In genomic region chr17:8162232-8162996, GRCh38 we compare ENCODE assay signal across 8 cellular contexts. TPM values are rescaled to one million over a fixed set of nuclear protein-coding genes. Genes with fewer than 3 reads are reported as not detected.
DNase-seq lines count a peak whose midpoint lies in the region; ATAC-seq and TF ChIP-seq lines count a peak whose summit lies in the region.

A gene with protein sequence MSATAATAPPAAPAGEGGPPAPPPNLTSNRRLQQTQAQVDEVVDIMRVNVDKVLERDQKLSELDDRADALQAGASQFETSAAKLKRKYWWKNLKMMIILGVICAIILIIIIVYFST (minus strand): TSS chr17:8162948. CDS start chr17:8162879, 69 bp downstream.

- in situ Hi-C loops in HAP-1 (cut with MboI; ENCODE audit: low sequenced_read_pairs) = loop anchor here (25.0 kb wide), 1 partner anchor 925 kb away; the partner anchor contains the start of genes DVL2, GABARAP and PHF23

- no TSS peak for BruUV-seq in Caco-2 (replicated peaks; lab: Mats Ljungman, UMichigan)
- no TSS peak for BruUV-seq in OCI-LY7 (replicated peaks; lab: Mats Ljungman, UMichigan)

- H3K9me2 ChIP-seq in OCI-LY7 (ENCODE audit: insufficient read depth, low read length) = no peaks in the 10 kb centered on the region

- peak within 1 kb of the TSS; percentile 83 for H3K4me3 Mint-ChIP-seq in Caco-2 (ENCODE audit: unreplicated experiment)
- H3K4me3 Mint-ChIP-seq in activated T-helper 17 cell treated with anti-CD3 and anti-CD28 coated beads, Interleukin-2, amount 50 U/mL, for 72 hours = peak within 1 kb of the TSS; percentile 94
- H3K4me3 Mint-ChIP-seq in natural killer cell treated with Interleukin-12 subunit alpha and Interleukin-12 subunit beta and Interleukin-15 and Interleukin-18, amount 100 ng/mL, for 72 hours = peak within 1 kb of the TSS; percentile 85

- no peaks in the 10 kb centered on the region for H3K36me3 ChIP-seq in Caco-2 (ENCODE audit: control insufficient read depth, insufficient read depth, low read length)
- peaks cover 37% of the 10 kb centered on the region for H3K36me3 ChIP-seq in HAP-1 (replicated peaks)
- H3K36me3 ChIP-seq in OCI-LY7 (ENCODE audit: insufficient read depth, low read length) = peaks cover 27% of the 10 kb centered on the region
- H3K36me3 ChIP-seq in subcutaneous abdominal adipose tissue (ENCODE audit: control insufficient read depth in 5 of 5, insufficient read depth in 5 of 5, low read length in 5 of 5) = peaks cover 2 to 29% (median 25%) of the 10 kb centered on the region in 5 donors

- ATAC-seq in activated T-helper 17 cell treated with anti-CD3 and anti-CD28 coated beads, Interleukin-2, amount 50 U/mL, for 72 hours (replicated peaks) = peak; percentile 59
- peak; percentile 79 to 86 for ATAC-seq in natural killer cell treated with Interleukin-12 subunit alpha and Interleukin-12 subunit beta and Interleukin-15 and Interleukin-18, amount 100 ng/mL, for 72 hours
- no peak for ATAC-seq in GM21529 (IDR thresholded peaks at IDR 0.05; ENCODE audit: unreplicated experiment)

- H3K79me2 ChIP-seq in OCI-LY7 (ENCODE audit: insufficient read depth, low read depth, low read length) = peaks cover 14% of the 10 kb centered on the region; the same call in 1 of the 2 replicates

- peak in 1 of 2 experiments; percentile 74 for DNase-seq in Caco-2
- DNase-seq in HAP-1 (ENCODE audit: low spot score in 2 of 2) = peak; percentile 49 to 80
- peak; percentile 80 for DNase-seq in OCI-LY7 (ENCODE audit: low spot score)
- DNase-seq in fibroblast of peridontal ligament (ENCODE audit: extremely low read depth) = peak; percentile 50
- DNase-seq in natural killer cell treated with Interleukin-12 subunit alpha and Interleukin-12 subunit beta and Interleukin-15 and Interleukin-18, amount 100 ng/mL, for 72 hours (ENCODE audit: low spot score) = peak; percentile 86

- H3K27me3 Mint-ChIP-seq in Caco-2 (ENCODE audit: insufficient read depth, unreplicated experiment) = no peaks in the 10 kb centered on the region
- H3K27me3 Mint-ChIP-seq in activated T-helper 17 cell treated with anti-CD3 and anti-CD28 coated beads, Interleukin-2, amount 50 U/mL, for 72 hours = no peaks in the 10 kb centered on the region
- no peaks in the 10 kb centered on the region for H3K27me3 Mint-ChIP-seq in natural killer cell treated with Interleukin-12 subunit alpha and Interleukin-12 subunit beta and Interleukin-15 and Interleukin-18, amount 100 ng/mL, for 72 hours

- peak within 1 kb of the TSS; percentile 74 for H3K4me2 ChIP-seq in OCI-LY7 (ENCODE audit: low read length)

- H3K9ac ChIP-seq in subcutaneous abdominal adipose tissue (ENCODE audit: low read length in 5 of 5) = peak within 1 kb of the TSS; percentile 77 to 99 (median 86)

- H3K4me1 ChIP-seq in Caco-2 (peaks cover 9% of the 10 kb centered on the region; the same call in 1 of the 2 replicates), HAP-1 (peaks cover 31% of the 10 kb centered on the region), OCI-LY7 (ENCODE audit: insufficient read depth, low read length, poor library complexity, severe bottlenecking) (peaks cover 45% of the 10 kb centered on the region), subcutaneous abdominal adipose tissue (ENCODE audit: control insufficient read depth in 5 of 5, insufficient read depth in 5 of 5, low read length in 5 of 5) (peaks cover 10 to 52% (median 46%) of the 10 kb centered on the region in 5 donors)

- POLR2A ChIA-PET in Caco-2 (lab: Charles Lee) = no interaction called here
- POLR2A ChIA-PET in OCI-LY7 (lab: Charles Lee) = no interaction called here

- H3K4me1 Mint-ChIP-seq in Caco-2 (ENCODE audit: low read depth, unreplicated experiment) = peaks cover 5% of the 10 kb centered on the region
- peaks cover 31% of the 10 kb centered on the region for H3K4me1 Mint-ChIP-seq in activated T-helper 17 cell treated with anti-CD3 and anti-CD28 coated beads, Interleukin-2, amount 50 U/mL, for 72 hours
- peaks cover 54% of the 10 kb centered on the region in 2 donors for H3K4me1 Mint-ChIP-seq in natural killer cell treated with Interleukin-12 subunit alpha and Interleukin-12 subunit beta and Interleukin-15 and Interleukin-18, amount 100 ng/mL, for 72 hours (ENCODE audit: low read depth in 2 of 2)

- intact Hi-C loops in Caco-2 (cut with micrococcal nuclease; ENCODE audit: unreplicated experiment) (no loop called here), OCI-LY7 (cut with micrococcal nuclease; ENCODE audit: unreplicated experiment) (no loop called here)

- peak within 1 kb of the TSS; percentile 76 for H2AFZ ChIP-seq in OCI-LY7 (ENCODE audit: low read length)

- H3K4me3 ChIP-seq in Caco-2 (ENCODE audit: low read depth, low read length) (peak within 1 kb of the TSS; percentile 81), HAP-1 (peak within 1 kb of the TSS; percentile 88), OCI-LY7 (ENCODE audit: low read depth, low read length, poor library complexity, severe bottlenecking) (peak within 1 kb of the TSS; percentile 91), subcutaneous abdominal adipose tissue (ENCODE audit: low read depth in 1 of 5, low read length in 5 of 5) (peak within 1 kb of the TSS; percentile 84 to 97 (median 92))

- H4K20me1 ChIP-seq in OCI-LY7 (ENCODE audit: insufficient read depth, low read length) = no peaks in the 10 kb centered on the region

- TF ChIP-seq CTCF in Caco-2 (IDR thresholded peaks at IDR 0.05; ENCODE audit: insufficient read depth in 1 of 2, low read depth in 1 of 2, low read length in 1 of 2, severe bottlenecking in 1 of 2, unreplicated experiment in 1 of 2) (no peak), OCI-LY7 (conservative IDR thresholded peaks at IDR 0.05; ENCODE audit: low read length) (no peak)

- peak within 1 kb of the TSS; percentile 93 for H3K27ac Mint-ChIP-seq in Caco-2 (ENCODE audit: unreplicated experiment)
- H3K27ac Mint-ChIP-seq in activated T-helper 17 cell treated with anti-CD3 and anti-CD28 coated beads, Interleukin-2, amount 50 U/mL, for 72 hours = peak within 1 kb of the TSS; percentile 90
- peak within 1 kb of the TSS; percentile 90 to 93 for H3K27ac Mint-ChIP-seq in natural killer cell treated with Interleukin-12 subunit alpha and Interleukin-12 subunit beta and Interleukin-15 and Interleukin-18, amount 100 ng/mL, for 72 hours

- CTCF ChIA-PET in Caco-2 (lab: Charles Lee) (no interaction called here), OCI-LY7 (lab: Charles Lee; ENCODE audit: unreplicated experiment) (no interaction called here)

- H3K27me3 ChIP-seq in Caco-2 (replicated peaks; ENCODE audit: control insufficient read depth, insufficient read depth, low read length) = no peaks in the 10 kb centered on the region
- no peaks in the 10 kb centered on the region for H3K27me3 ChIP-seq in HAP-1 (ENCODE audit: low read depth)
- no peaks in the 10 kb centered on the region for H3K27me3 ChIP-seq in subcutaneous abdominal adipose tissue (ENCODE audit: control insufficient read depth in 5 of 5, insufficient read depth in 4 of 5, low read length in 5 of 5)

- peaks cover 29% of the 10 kb centered on the region for H3K36me3 Mint-ChIP-seq in Caco-2 (ENCODE audit: insufficient read depth, unreplicated experiment)
- H3K36me3 Mint-ChIP-seq in activated T-helper 17 cell treated with anti-CD3 and anti-CD28 coated beads, Interleukin-2, amount 50 U/mL, for 72 hours (ENCODE audit: low read depth) = peaks cover 51% of the 10 kb centered on the region
- peaks cover 8% of the 10 kb centered on the region for H3K36me3 Mint-ChIP-seq in natural killer cell treated with Interleukin-12 subunit alpha and Interleukin-12 subunit beta and Interleukin-15 and Interleukin-18, amount 100 ng/mL, for 72 hours

- H3K27ac ChIP-seq in OCI-LY7 (ENCODE audit: low read depth, low read length, poor library complexity, severe bottlenecking) (peak within 1 kb of the TSS; percentile 60), subcutaneous abdominal adipose tissue (ENCODE audit: low read depth, low read length) (peak within 1 kb of the TSS; percentile 93)

- H3K9me3 Mint-ChIP-seq in Caco-2 (ENCODE audit: unreplicated experiment) = no peaks in the 10 kb centered on the region
- no peaks in the 10 kb centered on the region for H3K9me3 Mint-ChIP-seq in activated T-helper 17 cell treated with anti-CD3 and anti-CD28 coated beads, Interleukin-2, amount 50 U/mL, for 72 hours
- no peaks in the 10 kb centered on the region for H3K9me3 Mint-ChIP-seq in natural killer cell treated with Interleukin-12 subunit alpha and Interleukin-12 subunit beta and Interleukin-15 and Interleukin-18, amount 100 ng/mL, for 72 hours

- H3K9me3 ChIP-seq in Caco-2 (no peaks in the 10 kb centered on the region), HAP-1 (no peaks in the 10 kb centered on the region), OCI-LY7 (ENCODE audit: low read length) (no peaks in the 10 kb centered on the region), subcutaneous abdominal adipose tissue (ENCODE audit: control insufficient read depth in 5 of 5, low read length in 5 of 5) (no peaks in the 10 kb centered on the region)

RNA-seq across cellular contexts. Expression of the gene that starts here (rescaled TPM):
- total RNA-seq in Caco-2 (2022) (10.5 and 12.2 TPM in 2 replicates), OCI-LY7 (2022) (40.9 and 45.1 TPM in 2 replicates)
- total RNA-seq in OCI-LY7 (2014; rRNA removed; shearing (Covaris generic)) = 10.4 and 21.2 TPM in 2 replicates
- 10 to 100 TPM; 41.7 to 66.2 TPM for total RNA-seq in activated T-helper 17 cell treated with anti-CD3 and anti-CD28 coated beads, Interleukin-2, amount 50 U/mL, for 72 hours
- total RNA-seq in natural killer cell treated with Interleukin-12 subunit alpha and Interleukin-12 subunit beta and Interleukin-15 and Interleukin-18, amount 100 ng/mL, for 72 hours = 10 to 100 TPM; 54.6 to 73.0 TPM
